Comparison of ENCODE assay signal across 1 cellular context in the genomic region with DNA sequence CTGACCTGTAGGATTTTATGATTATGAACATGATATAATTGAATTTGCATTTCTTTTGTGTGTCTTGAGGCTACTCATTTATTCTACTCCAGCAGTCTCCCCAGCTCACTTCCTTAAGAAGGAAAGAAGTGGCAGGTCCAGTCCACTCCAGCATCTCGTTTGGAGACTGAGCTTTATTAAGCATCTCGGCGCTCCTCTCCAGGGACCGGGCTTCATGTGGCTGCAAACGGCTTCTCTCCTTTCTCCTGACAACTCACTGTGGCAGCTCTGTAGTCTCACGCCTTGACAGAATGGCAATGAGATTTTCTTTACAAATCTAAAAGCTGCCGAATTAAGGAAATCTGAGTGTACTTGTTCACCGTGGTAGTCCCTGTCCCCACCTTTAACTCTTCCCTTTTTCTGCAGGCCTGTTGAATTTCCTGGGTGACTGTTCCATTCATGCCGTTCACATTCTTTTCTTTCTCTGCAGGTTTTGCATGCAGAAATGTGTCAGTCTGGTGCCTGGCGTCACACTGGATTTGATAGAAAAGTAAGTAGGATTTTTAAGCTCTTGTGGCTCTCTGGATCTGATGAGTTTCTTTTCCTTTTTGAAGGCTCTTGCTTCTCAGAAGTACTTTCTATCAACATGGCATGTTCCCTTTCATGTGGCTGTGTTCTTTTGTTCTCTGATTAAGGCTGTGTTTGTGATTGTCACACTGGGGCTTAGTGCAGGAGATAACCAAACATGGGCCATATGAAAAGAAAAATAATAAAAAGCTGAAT.
TF ChIP-seq lines count a peak whose summit lies in the region.

No MANE protein-coding gene starts in this region.

TF ChIP-seq in SK-N-SH, 30 proteins besides CTCF, POLR2A, EP300 and RAD21 (continued from another document):
- TF ChIP-seq, protein P1, sequence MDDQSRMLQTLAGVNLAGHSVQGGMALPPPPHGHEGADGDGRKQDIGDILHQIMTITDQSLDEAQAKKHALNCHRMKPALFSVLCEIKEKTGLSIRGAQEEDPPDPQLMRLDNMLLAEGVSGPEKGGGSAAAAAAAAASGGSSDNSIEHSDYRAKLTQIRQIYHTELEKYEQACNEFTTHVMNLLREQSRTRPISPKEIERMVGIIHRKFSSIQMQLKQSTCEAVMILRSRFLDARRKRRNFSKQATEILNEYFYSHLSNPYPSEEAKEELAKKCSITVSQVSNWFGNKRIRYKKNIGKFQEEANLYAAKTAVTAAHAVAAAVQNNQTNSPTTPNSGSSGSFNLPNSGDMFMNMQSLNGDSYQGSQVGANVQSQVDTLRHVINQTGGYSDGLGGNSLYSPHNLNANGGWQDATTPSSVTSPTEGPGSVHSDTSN (IDR thresholded peaks at IDR 0.05): no peak
- TF ChIP-seq JUND (IDR thresholded peaks at IDR 0.05): no peak
- TF ChIP-seq USF1 (IDR thresholded peaks at IDR 0.05; ENCODE audit: borderline replicate concordance, low read depth): no peak
- TF ChIP-seq MAX (IDR thresholded peaks at IDR 0.05; ENCODE audit: low read depth): no peak
- no peak for TF ChIP-seq GATA2 (CRISPR knock-in tag; IDR thresholded peaks at IDR 0.05)
- no peak for TF ChIP-seq TCF12 (IDR thresholded peaks at IDR 0.05)
